ENCODE assay signal across 8 cellular contexts in genomic region chr15:31214864-31215489, GRCh38.
DNase-seq lines count a peak whose midpoint lies in the region; ATAC-seq and TF ChIP-seq lines count a peak whose summit lies in the region.

No MANE protein-coding gene starts in this region.

- H3K9ac ChIP-seq in OCI-LY1 (ENCODE audit: low read length): peak overlapping the region; percentile 77
- H3K9ac ChIP-seq in neural cell (ENCODE audit: low read length): peak overlapping the region; percentile 55

- H3K4me2 ChIP-seq in OCI-LY1 (ENCODE audit: low read length): peak overlapping the region; percentile 64
- H3K4me2 ChIP-seq in neural cell (ENCODE audit: low read length): no peak overlapping the region

- H3K27me3 ChIP-seq in OCI-LY1 (ENCODE audit: insufficient read depth, low read length): no peaks in the 10 kb centered on the region
- no peaks in the 10 kb centered on the region for H3K27me3 ChIP-seq in neural cell (ENCODE audit: insufficient read depth, low read depth, low read length)

- TF ChIP-seq EP300 in neural cell (conservative IDR thresholded peaks at IDR 0.05; ENCODE audit: poor library complexity, severe bottlenecking): no peak

- no peaks in the 10 kb centered on the region for H3K9me2 ChIP-seq in OCI-LY1 (ENCODE audit: low read depth, low read length)
- no peaks in the 10 kb centered on the region for H3K9me2 ChIP-seq in neural cell (ENCODE audit: insufficient read depth, low read length)

- H3K79me2 ChIP-seq in OCI-LY1 (ENCODE audit: insufficient read depth, low read length) (no peaks in the 10 kb centered on the region), neural cell (replicated peaks; ENCODE audit: insufficient read depth, low read length) (no peaks in the 10 kb centered on the region)

- H3K27ac ChIP-seq in OCI-LY1 (ENCODE audit: low read depth, low read length, poor library complexity, severe bottlenecking) (peak overlapping the region; percentile 93), neural cell (ENCODE audit: low read length) (no peak overlapping the region)

- H3F3A ChIP-seq in OCI-LY1 (ENCODE audit: insufficient read depth, low read length): no peaks in the 10 kb centered on the region
- no peaks in the 10 kb centered on the region for H3F3A ChIP-seq in neural cell (ENCODE audit: insufficient read depth, low read length, poor library complexity, severe bottlenecking)

- peaks cover 29% of the 10 kb centered on the region for H3K4me1 ChIP-seq in OCI-LY1 (ENCODE audit: insufficient read depth, low read length, severe bottlenecking)

- H4K20me1 ChIP-seq in OCI-LY1 (ENCODE audit: insufficient read depth, low read length): no peaks in the 10 kb centered on the region
- no peaks in the 10 kb centered on the region for H4K20me1 ChIP-seq in neural cell (ENCODE audit: insufficient read depth)

- ATAC-seq in GM21619 (IDR thresholded peaks at IDR 0.05; ENCODE audit: unreplicated experiment) (peak; percentile 3), HG03378 (IDR thresholded peaks at IDR 0.05; ENCODE audit: unreplicated experiment) (no peak), HG02678 (IDR thresholded peaks at IDR 0.05; ENCODE audit: unreplicated experiment) (no peak)

- H2AFZ ChIP-seq in OCI-LY1 (ENCODE audit: low read length) (no peak overlapping the region), neural cell (ENCODE audit: low read depth, low read length) (no peak overlapping the region)

- H3K4me3 ChIP-seq in OCI-LY1 (ENCODE audit: low read depth, low read length, poor library complexity, severe bottlenecking) (peak overlapping the region; percentile 62), epithelial cell of esophagus (ENCODE audit: low read length) (no peak overlapping the region), neural cell (ENCODE audit: low read length) (peak overlapping the region; percentile 63)

- peak; percentile 79 for DNase-seq in epithelial cell of esophagus (ENCODE audit: low read depth)
- no peak for DNase-seq in NCI-H187 (lab: John Stamatoyannopoulos, UW)
- DNase-seq in GF-D8 (lab: John Stamatoyannopoulos, UW): no peak

- no peak for TF ChIP-seq RAD21 in neural cell (conservative IDR thresholded peaks at IDR 0.05)

- H3K9me3 ChIP-seq in OCI-LY1 (ENCODE audit: low read length) (peaks cover 6% of the 10 kb centered on the region), neural cell (ENCODE audit: low read length) (no peaks in the 10 kb centered on the region)

- TF ChIP-seq CTCF in OCI-LY1 (IDR thresholded peaks at IDR 0.05; ENCODE audit: low read length) (no peak), epithelial cell of esophagus (IDR thresholded peaks at IDR 0.05; ENCODE audit: insufficient read depth, low read depth, low read length, missing control alignments) (no peak), neural cell (IDR thresholded peaks at IDR 0.05; ENCODE audit: poor library complexity, severe bottlenecking) (no peak)

- H3K36me3 ChIP-seq in OCI-LY1 (ENCODE audit: insufficient read depth, low read length) (peaks cover 9% of the 10 kb centered on the region; the same call in 1 of the 2 replicates), neural cell (ENCODE audit: insufficient read depth, low read length) (no peaks in the 10 kb centered on the region)

TF ChIP-seq in neural cell, 6 proteins besides CTCF, POLR2A, EP300 and RAD21:
- TF ChIP-seq SMC3 (conservative IDR thresholded peaks at IDR 0.05; ENCODE audit: poor library complexity) (no peak), EZH2 (IDR thresholded peaks at IDR 0.05; ENCODE audit: borderline replicate concordance, insufficient read depth, low read length, poor library complexity, severe bottlenecking) (no peak), POLR2AphosphoS5 (IDR thresholded peaks at IDR 0.05) (no peak), TAF1 (IDR thresholded peaks at IDR 0.05; ENCODE audit: low read depth) (no peak), REST (IDR thresholded peaks at IDR 0.05; ENCODE audit: borderline replicate concordance) (no peak), MXI1 (conservative IDR thresholded peaks at IDR 0.05; ENCODE audit: poor library complexity, severe bottlenecking) (no peak)
